ENCODE assay signal across 8 cellular contexts in genomic region chr1:244971524-244972216, GRCh38.
DNase-seq lines count a peak whose midpoint lies in the region; ATAC-seq and TF ChIP-seq lines count a peak whose summit lies in the region.

No MANE protein-coding gene starts in this region.

- CTCF ChIA-PET in Caco-2 (lab: Charles Lee), result interaction anchor here (1.1 to 1.2 kb wide), 2 partner anchors 71 to 136 kb away, joined by 3 to 7 read pairs; no protein-coding TSS in a partner anchor

- H3K27ac Mint-ChIP-seq in Caco-2 (ENCODE audit: unreplicated experiment), result peak overlapping the region; percentile 99

- no peaks in the 10 kb centered on the region for H3K9me3 ChIP-seq in Caco-2
- H3K9me3 ChIP-seq in KOPT-K1 (ENCODE audit: insufficient read depth, low read length, poor library complexity, severe bottlenecking), result no peaks in the 10 kb centered on the region
- H3K9me3 ChIP-seq in thoracic aorta, result no peaks in the 10 kb centered on the region

- intact Hi-C loops in Caco-2 (cut with micrococcal nuclease; ENCODE audit: unreplicated experiment), result loop anchor here (2.0 to 5.0 kb wide), 2 partner anchors 319 to 511 kb away; partner anchors contain the start of genes CATSPERE and DESI2

- no peaks in the 10 kb centered on the region for H3K27me3 Mint-ChIP-seq in Caco-2 (ENCODE audit: insufficient read depth, unreplicated experiment)

- no peak for TF ChIP-seq CTCF in Caco-2 (IDR thresholded peaks at IDR 0.05; ENCODE audit: insufficient read depth in 1 of 2, low read depth in 1 of 2, low read length in 1 of 2, severe bottlenecking in 1 of 2, unreplicated experiment in 1 of 2)
- TF ChIP-seq CTCF in kidney epithelial cell (IDR thresholded peaks at IDR 0.05; ENCODE audit: insufficient read depth, low read length, poor library complexity, severe bottlenecking), result no peak
- no peak for TF ChIP-seq CTCF in thoracic aorta (IDR thresholded peaks at IDR 0.05)

- POLR2A ChIA-PET in Caco-2 (lab: Charles Lee), result interaction anchor here (0.7 to 1.8 kb wide), 3 partner anchors 53 to 137 kb away, joined by 3 to 8 read pairs (median 8); partner anchors contain the start of gene HNRNPU

- H3K36me3 Mint-ChIP-seq in Caco-2 (ENCODE audit: insufficient read depth, unreplicated experiment), result peaks cover 28% of the 10 kb centered on the region

- peak overlapping the region; percentile 96 for H3K27ac ChIP-seq in KOPT-K1 (ENCODE audit: low read depth, low read length, poor library complexity, severe bottlenecking)
- H3K27ac ChIP-seq in thoracic aorta, result peak overlapping the region; percentile 98 to 99

- peak overlapping the region; percentile 91 for H3K4me3 Mint-ChIP-seq in Caco-2 (ENCODE audit: unreplicated experiment)

- no peak for DNase-seq in Caco-2
- peak; percentile 27 for DNase-seq in amniotic epithelial cell (ENCODE audit: low read depth)
- no peak for DNase-seq in kidney epithelial cell (ENCODE audit: low read depth)
- no peak for DNase-seq in thoracic aorta (ENCODE audit: low spot score)
- DNase-seq in UCSD-AML1 (lab: John Stamatoyannopoulos, UW; ENCODE audit: unreplicated experiment), result no peak
- DNase-seq in stimulated activated CD4-positive, alpha-beta T cell treated with anti-CD3 and anti-CD28 coated beads, Interleukin-4, amount 100 ng/mL, for 1 hour, result no peak
- no peak for DNase-seq in activated CD4-positive, alpha-beta T cell treated with anti-CD3 and anti-CD28 coated beads for 48 hours

- no TSS peak for BruUV-seq in Caco-2 (replicated peaks; lab: Mats Ljungman, UMichigan)

- H3K9me3 Mint-ChIP-seq in Caco-2 (ENCODE audit: unreplicated experiment), result no peaks in the 10 kb centered on the region

- H3K27me3 ChIP-seq in Caco-2 (replicated peaks; ENCODE audit: control insufficient read depth, insufficient read depth, low read length) (no peaks in the 10 kb centered on the region), kidney epithelial cell (ENCODE audit: control insufficient read depth, insufficient read depth, low read length) (no peaks in the 10 kb centered on the region), thoracic aorta (replicated peaks; ENCODE audit: insufficient read depth) (no peaks in the 10 kb centered on the region)

- H3K36me3 ChIP-seq in Caco-2 (ENCODE audit: control insufficient read depth, insufficient read depth, low read length) (no peaks in the 10 kb centered on the region), KOPT-K1 (ENCODE audit: insufficient read depth, low read length) (no peaks in the 10 kb centered on the region), kidney epithelial cell (ENCODE audit: control insufficient read depth, insufficient read depth, low read length) (no peaks in the 10 kb centered on the region), thoracic aorta (no peaks in the 10 kb centered on the region)

- H3K4me1 Mint-ChIP-seq in Caco-2 (ENCODE audit: low read depth, unreplicated experiment), result peaks cover 20% of the 10 kb centered on the region

- no peak for ATAC-seq in thoracic aorta (ENCODE audit: insufficient number of reproducible peaks, low FRiP score, low read depth)

- H3K4me3 ChIP-seq in Caco-2 (ENCODE audit: low read depth, low read length) (peak overlapping the region; percentile 82), kidney epithelial cell (ENCODE audit: low read depth, low read length) (peak overlapping the region; percentile 89), thoracic aorta (peak overlapping the region; percentile 81)

- H3K4me1 ChIP-seq in Caco-2, result peaks cover 12% of the 10 kb centered on the region
- peaks cover 7 to 11% of the 10 kb centered on the region in 2 donors for H3K4me1 ChIP-seq in thoracic aorta (ENCODE audit: control insufficient read depth in 1 of 2, low read depth in 2 of 2)
